19 cellular contexts compared by ENCODE assay signal in genomic region chr10:67834375-67834774, GRCh38. TPM values are rescaled to one million over a fixed set of nuclear protein-coding genes. Genes with fewer than 3 reads are reported as not detected.
DNase-seq lines count a peak whose midpoint lies in the region; ATAC-seq and TF ChIP-seq lines count a peak whose summit lies in the region.
"Had no signal": no experiment of that assay in that cellular context is flagged by ENCODE, and none has a peak within 500 bp of the region (broad histone marks: within the 10 kb centered on the region; RNA-seq: fewer than 3 reads in every experiment).

No MANE protein-coding gene starts in this region.

- H3K27ac ChIP-seq in A673 (ENCODE audit: low read depth, low read length, poor library complexity, severe bottlenecking), result peak overlapping the region; percentile 60
- H3K27ac ChIP-seq: GM23248 had no signal

- peaks cover 12% of the 10 kb centered on the region for H3K36me3 ChIP-seq in A673 (ENCODE audit: insufficient read depth, low read length, poor library complexity, severe bottlenecking)
- no peaks in the 10 kb centered on the region for H3K36me3 ChIP-seq in Loucy (ENCODE audit: insufficient read depth, low read length)

- H3K79me2 ChIP-seq in Loucy (ENCODE audit: insufficient read depth, low read length), result no peaks in the 10 kb centered on the region

- no peak overlapping the region for H3K9ac ChIP-seq in Loucy (ENCODE audit: low read depth, low read length, poor library complexity, severe bottlenecking)
- H3K9ac ChIP-seq: GM23248 had no signal

- peak overlapping the region; percentile 74 for H3K4me2 ChIP-seq in Loucy (ENCODE audit: low read depth, low read length, poor library complexity, severe bottlenecking)

- no peak for DNase-seq in activated CD8-positive, alpha-beta memory T cell treated with anti-CD3 and anti-CD28 coated beads, Interleukin-2, amount 10 ng/mL, durations not matched to agents 7 days and 5 days
- DNase-seq in activated CD8-positive, alpha-beta memory T cell treated with anti-CD3 and anti-CD28 coated beads, Interleukin-2, amount 50 U/mL, for 48 hours, result no peak
- no peak for DNase-seq in A673 (ENCODE audit: low spot score)
- DNase-seq in posterior vena cava (ENCODE audit: low spot score), result peak; percentile 63
- DNase-seq in activated CD4-positive, alpha-beta memory T cell treated with anti-CD3 and anti-CD28 coated beads for 36 hours, result no peak
- DNase-seq in GOT3 (lab: John Stamatoyannopoulos, UW), result no peak
- DNase-seq: 8988T; Calu3; CD4-positive, alpha-beta memory T cell; COR-L47; DMS53; DMS79 treated with DMSO at 0.1 percent for 48 hours; GF-D8; GM23248; H9; HFFc6 had no signal

- no peak overlapping the region for H3K4me3 Mint-ChIP-seq in activated CD8-positive, alpha-beta memory T cell treated with anti-CD3 and anti-CD28 coated beads, Interleukin-2, amount 10 ng/mL, durations not matched to agents 7 days and 5 days
- H3K4me3 Mint-ChIP-seq in activated CD4-positive, alpha-beta memory T cell treated with anti-CD3 and anti-CD28 coated beads for 36 hours, result no peak overlapping the region
- H3K4me3 Mint-ChIP-seq: CD4-positive, alpha-beta memory T cell; H9; HFFc6 had no signal

- H3F3A ChIP-seq in Loucy (ENCODE audit: low read depth), result no peaks in the 10 kb centered on the region

- no peaks in the 10 kb centered on the region for H3K9me3 ChIP-seq in A673 (ENCODE audit: low read depth, low read length, poor library complexity, severe bottlenecking)
- no peaks in the 10 kb centered on the region for H3K9me3 ChIP-seq in Loucy (ENCODE audit: insufficient read depth, low read depth, low read length)
- H3K9me3 ChIP-seq: A549 had no signal

- BruUV-seq in A673 (replicated peaks; lab: Mats Ljungman, UMichigan), result no TSS peak

- H3K4me3 ChIP-seq in A673 (ENCODE audit: low read depth, low read length, poor library complexity, severe bottlenecking), result peak overlapping the region; percentile 55
- no peak overlapping the region for H3K4me3 ChIP-seq in Loucy (ENCODE audit: low read length, poor library complexity, severe bottlenecking)
- H3K4me3 ChIP-seq: A549, GM23248 had no signal

- CTCF ChIA-PET in activated CD8-positive, alpha-beta memory T cell treated with anti-CD3 and anti-CD28 coated beads, Interleukin-2, amount 10 ng/mL, durations not matched to agents 7 days and 5 days (lab: Charles Lee), result interaction anchor here (2.0 kb wide), 1 partner anchor 46 kb away, joined by 4 read pairs; no protein-coding TSS in a partner anchor
- CTCF ChIA-PET in A673 (lab: Charles Lee), result no interaction called here
- CTCF ChIA-PET in activated CD4-positive, alpha-beta memory T cell treated with anti-CD3 and anti-CD28 coated beads for 36 hours (lab: Charles Lee), result interaction anchor here (0.9 to 1.6 kb wide), 2 partner anchors 21 to 46 kb away, joined by 3 to 4 read pairs; no protein-coding TSS in a partner anchor

- no peaks in the 10 kb centered on the region for H4K20me1 ChIP-seq in Loucy (ENCODE audit: insufficient read depth, low read length, poor library complexity, severe bottlenecking)

- no peaks in the 10 kb centered on the region for H3K9me2 ChIP-seq in Loucy (replicated peaks; ENCODE audit: low read depth, low read length)

- H3K4me1 ChIP-seq in A673 (ENCODE audit: insufficient read depth, low read length, poor library complexity, severe bottlenecking) (peaks cover 29% of the 10 kb centered on the region), Loucy (ENCODE audit: insufficient read depth, low read length, poor library complexity, severe bottlenecking) (peaks cover 27% of the 10 kb centered on the region)

- H3K27ac Mint-ChIP-seq in activated CD8-positive, alpha-beta memory T cell treated with anti-CD3 and anti-CD28 coated beads, Interleukin-2, amount 10 ng/mL, durations not matched to agents 7 days and 5 days, result peak overlapping the region; percentile 46
- no peak overlapping the region for H3K27ac Mint-ChIP-seq in activated CD4-positive, alpha-beta memory T cell treated with anti-CD3 and anti-CD28 coated beads for 36 hours
- H3K27ac Mint-ChIP-seq: HFFc6 had no signal

- no peaks in the 10 kb centered on the region for H3K9me3 Mint-ChIP-seq in activated CD8-positive, alpha-beta memory T cell treated with anti-CD3 and anti-CD28 coated beads, Interleukin-2, amount 10 ng/mL, durations not matched to agents 7 days and 5 days (ENCODE audit: low read depth)
- no peaks in the 10 kb centered on the region for H3K9me3 Mint-ChIP-seq in activated CD4-positive, alpha-beta memory T cell treated with anti-CD3 and anti-CD28 coated beads for 36 hours
- H3K9me3 Mint-ChIP-seq: CD4-positive, alpha-beta memory T cell; H9; HFFc6 had no signal

- H3K27me3 ChIP-seq in A673 (replicated peaks; ENCODE audit: insufficient read depth, low read depth, low read length, poor library complexity) (no peaks in the 10 kb centered on the region), Loucy (ENCODE audit: insufficient read depth, low read length, poor library complexity, severe bottlenecking) (no peaks in the 10 kb centered on the region)

- no peaks in the 10 kb centered on the region for H3K27me3 Mint-ChIP-seq in activated CD8-positive, alpha-beta memory T cell treated with anti-CD3 and anti-CD28 coated beads, Interleukin-2, amount 10 ng/mL, durations not matched to agents 7 days and 5 days
- no peaks in the 10 kb centered on the region for H3K27me3 Mint-ChIP-seq in activated CD4-positive, alpha-beta memory T cell treated with anti-CD3 and anti-CD28 coated beads for 36 hours

- H2AFZ ChIP-seq in Loucy (ENCODE audit: low read length), result no peak overlapping the region
- H2AFZ ChIP-seq: GM23248 had no signal

- TF ChIP-seq CTCF in A673 (conservative IDR thresholded peaks at IDR 0.05; ENCODE audit: low read depth, low read length), result no peak
- TF ChIP-seq CTCF in Loucy (conservative IDR thresholded peaks at IDR 0.05; ENCODE audit: low read length), result no peak

- peaks cover 20% of the 10 kb centered on the region for H3K4me1 Mint-ChIP-seq in activated CD8-positive, alpha-beta memory T cell treated with anti-CD3 and anti-CD28 coated beads, Interleukin-2, amount 10 ng/mL, durations not matched to agents 7 days and 5 days
- peaks cover 3% of the 10 kb centered on the region for H3K4me1 Mint-ChIP-seq in activated CD4-positive, alpha-beta memory T cell treated with anti-CD3 and anti-CD28 coated beads for 36 hours (ENCODE audit: low read depth)

- intact Hi-C loops in A673 (cut with micrococcal nuclease; ENCODE audit: unreplicated experiment) (loop anchor here (5.0 kb wide), 1 partner anchor 42 kb away; no protein-coding TSS in a partner anchor), posterior vena cava (cut with DNase I) (no loop called here)
- intact Hi-C loops in activated CD4-positive, alpha-beta memory T cell treated with anti-CD3 and anti-CD28 coated beads for 36 hours (cut with micrococcal nuclease), result no loop called here

- POLR2A ChIA-PET in A673 (lab: Charles Lee; ENCODE audit: low non-redundant PET), result no interaction called here
- POLR2A ChIA-PET in activated CD4-positive, alpha-beta memory T cell treated with anti-CD3 and anti-CD28 coated beads for 36 hours (lab: Charles Lee), result no interaction called here

- peaks cover 1% of the 10 kb centered on the region for H3K36me3 Mint-ChIP-seq in activated CD8-positive, alpha-beta memory T cell treated with anti-CD3 and anti-CD28 coated beads, Interleukin-2, amount 10 ng/mL, durations not matched to agents 7 days and 5 days
- H3K36me3 Mint-ChIP-seq in activated CD4-positive, alpha-beta memory T cell treated with anti-CD3 and anti-CD28 coated beads for 36 hours, result no peaks in the 10 kb centered on the region
- H3K36me3 Mint-ChIP-seq: CD4-positive, alpha-beta memory T cell had no signal

- ATAC-seq in activated CD8-positive, alpha-beta memory T cell treated with anti-CD3 and anti-CD28 coated beads, Interleukin-2, amount 10 ng/mL, durations not matched to agents 7 days and 5 days, result no peak
- ATAC-seq: A549, HCT116 had no signal

RNA-seq across cellular contexts. Expression of gene DNAJC12, which starts 3.6 kb away (rescaled TPM):
- total RNA-seq in activated CD8-positive, alpha-beta memory T cell treated with anti-CD3 and anti-CD28 coated beads, Interleukin-2, amount 10 ng/mL, durations not matched to agents 7 days and 5 days, result 10 to 100 TPM in 1 of 2 experiments, 1 to 10 TPM in 1; 8.8 to 40.8 TPM
- total RNA-seq in A673 (2021) (147 and 182 TPM in 2 replicates), posterior vena cava (1 to 10 TPM; 2.7 to 4.0 TPM)
- total RNA-seq in activated CD4-positive, alpha-beta memory T cell treated with anti-CD3 and anti-CD28 coated beads for 36 hours, result 10 to 100 TPM in 1 of 2 experiments, 1 to 10 TPM in 1; 8.8 to 11.5 TPM
- total RNA-seq: CD4-positive, alpha-beta memory T cell had no signal

RNA-seq across cellular contexts. Expression of gene SIRT1, which starts 50.1 kb away (rescaled TPM):
- total RNA-seq in activated CD8-positive, alpha-beta memory T cell treated with anti-CD3 and anti-CD28 coated beads, Interleukin-2, amount 10 ng/mL, durations not matched to agents 7 days and 5 days, result 10 to 100 TPM; 20.7 to 23.4 TPM
- total RNA-seq in A673 (2021), result 41.0 and 42.6 TPM in 2 replicates
- 10 to 100 TPM; 19.5 to 21.6 TPM for total RNA-seq in posterior vena cava
- 10 to 100 TPM; 29.9 to 32.0 TPM for total RNA-seq in activated CD4-positive, alpha-beta memory T cell treated with anti-CD3 and anti-CD28 coated beads for 36 hours
